Comparison of ENCODE assay signal across 31 cellular contexts in the genomic region with DNA sequence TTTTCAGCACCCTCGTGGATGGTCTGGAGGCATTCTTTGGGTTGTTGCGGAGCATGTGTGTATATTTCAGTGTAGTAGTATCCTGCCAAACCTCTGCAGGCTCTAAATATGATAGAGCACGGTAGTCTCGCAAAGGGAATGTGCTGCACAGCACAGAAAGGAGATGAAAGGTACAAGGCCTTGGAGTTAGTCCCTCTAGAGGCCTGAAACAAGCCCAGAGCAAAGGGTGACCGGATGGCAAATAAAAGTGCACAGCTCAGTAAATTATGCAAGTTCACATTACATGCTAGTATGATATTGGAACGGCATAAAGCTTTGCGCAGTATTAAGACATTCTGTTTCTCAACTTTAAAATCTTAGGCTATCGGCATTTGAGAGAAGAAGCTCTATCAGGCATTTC.
"Had no signal": no experiment of that assay in that cellular context is flagged by ENCODE, and none has a peak within 500 bp of the region (broad histone marks: within the 10 kb centered on the region; RNA-seq: fewer than 3 reads in every experiment).

No MANE protein-coding gene starts in this region.

- H3K9me3 Mint-ChIP-seq: natural killer cell; stimulated activated effector memory CD8-positive, alpha-beta T cell treated with anti-CD3 and anti-CD28 coated beads, Interleukin-12 subunit alpha, Interleukin-12 subunit beta, amount 100 ng/mL, for 72 hours had no signal

- H3K27ac ChIP-seq: heart left ventricle, left ventricle myocardium inferior, neutrophil, parathyroid adenoma, psoas muscle, suprapubic skin, thoracic aorta, tibial artery, upper lobe of right lung had no signal

- FAIRE-seq: islet of Langerhans, kidney had no signal

- H3K4me3 Mint-ChIP-seq: immature natural killer cell; mesothelial cell of epicardium; naive B cell; natural killer cell; neural crest cell; stimulated activated effector memory CD8-positive, alpha-beta T cell treated with anti-CD3 and anti-CD28 coated beads, Interleukin-12 subunit alpha, Interleukin-12 subunit beta, amount 100 ng/mL, for 72 hours; stimulated activated naive CD8-positive, alpha-beta T cell treated with anti-CD3 and anti-CD28 coated beads, Interleukin-15, Interleukin-2, amounts not matched to agents 100 ng/mL and 50 ng/mL, for 24 hours had no signal

- H3K27me3 Mint-ChIP-seq: naive B cell; stimulated activated naive CD8-positive, alpha-beta T cell treated with anti-CD3 and anti-CD28 coated beads, Interleukin-15, Interleukin-2, amounts not matched to agents 100 ng/mL and 50 ng/mL, for 24 hours had no signal

- DNase-seq: heart left ventricle; hypothalamus; immature natural killer cell; kidney; left colon; left ventricle myocardium inferior; mesendoderm; naive B cell; natural killer cell; occipital lobe; psoas muscle; stimulated activated CD4-positive, alpha-beta T cell treated with anti-CD3 and anti-CD28 coated beads, Interleukin-12 subunit alpha, Interleukin-12 subunit beta, amount 100 ng/mL, for 4 hours; stimulated activated CD4-positive, alpha-beta T cell treated with anti-CD3 and anti-CD28 coated beads, Interleukin-15, amount 100 ng/mL, for 24 hours; stimulated activated CD4-positive, alpha-beta T cell treated with anti-CD3 and anti-CD28 coated beads, Interleukin-2, amount 100 ng/mL, for 24 hours; stimulated activated CD4-positive, alpha-beta T cell treated with anti-CD3 and anti-CD28 coated beads, Interleukin-4, amount 100 ng/mL, for 1 hour; stimulated activated naive CD4-positive, alpha-beta T cell; tibial artery; trophoblast cell; upper lobe of right lung had no signal

- H3K4me3 ChIP-seq: heart left ventricle, left ventricle myocardium inferior, lung, psoas muscle, skin epidermis, suprapubic skin, thoracic aorta, tibial artery, upper lobe of right lung had no signal

- ATAC-seq: heart left ventricle; left colon; natural killer cell; psoas muscle; sciatic nerve; stimulated activated effector memory CD8-positive, alpha-beta T cell treated with anti-CD3 and anti-CD28 coated beads, Interleukin-12 subunit alpha, Interleukin-12 subunit beta, amount 100 ng/mL, for 72 hours; upper lobe of right lung had no signal

- H2AFZ ChIP-seq: parathyroid adenoma had no signal

- H3K4me1 Mint-ChIP-seq: immature natural killer cell; mesothelial cell of epicardium; natural killer cell; neural crest cell; stimulated activated effector memory CD8-positive, alpha-beta T cell treated with anti-CD3 and anti-CD28 coated beads, Interleukin-12 subunit alpha, Interleukin-12 subunit beta, amount 100 ng/mL, for 72 hours had no signal

- H3K36me3 ChIP-seq: heart left ventricle, left ventricle myocardium inferior, neutrophil, suprapubic skin, thoracic aorta, tibial artery, upper lobe of right lung had no signal

- H3K27ac Mint-ChIP-seq: immature natural killer cell; mesothelial cell of epicardium; naive B cell; natural killer cell; stimulated activated effector memory CD8-positive, alpha-beta T cell treated with anti-CD3 and anti-CD28 coated beads, Interleukin-12 subunit alpha, Interleukin-12 subunit beta, amount 100 ng/mL, for 72 hours; stimulated activated naive CD8-positive, alpha-beta T cell treated with anti-CD3 and anti-CD28 coated beads, Interleukin-15, Interleukin-2, amounts not matched to agents 100 ng/mL and 50 ng/mL, for 24 hours had no signal

- H3K9ac ChIP-seq: parathyroid adenoma had no signal

- H3K9me3 ChIP-seq: neutrophil, psoas muscle, suprapubic skin, thoracic aorta, upper lobe of right lung had no signal

- H3K27me3 ChIP-seq: heart left ventricle, neutrophil, suprapubic skin, tibial artery, upper lobe of right lung had no signal

- H3K79me2 ChIP-seq: parathyroid adenoma had no signal

- H3K36me3 Mint-ChIP-seq: immature natural killer cell; mesothelial cell of epicardium; natural killer cell; stimulated activated effector memory CD8-positive, alpha-beta T cell treated with anti-CD3 and anti-CD28 coated beads, Interleukin-12 subunit alpha, Interleukin-12 subunit beta, amount 100 ng/mL, for 72 hours had no signal

- H3K4me1 ChIP-seq: left ventricle myocardium inferior, parathyroid adenoma, psoas muscle, suprapubic skin, tibial artery, upper lobe of right lung had no signal
